In the genomic region with DNA sequence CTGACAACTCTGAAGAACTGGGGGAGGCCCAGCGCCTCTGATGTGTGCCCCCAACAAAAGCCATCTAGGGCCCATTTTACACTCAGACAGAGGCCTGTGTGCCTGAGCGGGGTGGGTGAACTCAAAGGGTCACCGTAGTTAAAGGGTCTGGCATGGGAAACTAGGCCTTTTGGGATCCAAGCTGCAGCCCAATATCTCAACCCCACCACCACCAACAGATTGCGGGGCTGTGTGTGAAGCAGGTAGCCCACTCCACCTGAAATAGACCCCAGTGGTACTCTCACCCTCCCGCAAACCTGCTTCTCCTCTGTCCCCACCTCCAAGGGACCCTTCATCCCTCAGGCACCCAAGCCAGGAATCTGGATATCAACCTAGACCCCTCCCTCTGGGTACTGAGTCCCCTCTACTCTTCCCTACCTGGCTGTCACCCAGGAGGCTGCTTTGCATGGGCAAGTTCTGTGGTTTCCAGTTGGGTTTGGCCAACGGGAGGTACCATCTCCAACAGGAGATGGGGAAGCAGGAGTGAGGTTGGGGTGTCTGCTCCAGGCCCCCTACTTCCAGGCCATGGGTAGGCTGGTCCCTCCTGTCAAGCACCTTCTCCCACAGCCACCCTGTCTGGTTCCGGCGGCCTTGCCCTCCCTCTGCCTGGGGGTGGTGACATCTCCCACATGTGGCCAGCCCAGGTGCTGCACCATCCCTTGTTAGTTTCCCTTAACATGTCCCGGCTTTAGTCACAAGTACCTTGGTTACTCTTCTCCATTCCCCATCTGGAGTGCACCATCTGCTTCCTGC, we compare ENCODE assay signal across 14 cellular contexts. TPM values are rescaled to one million over a fixed set of nuclear protein-coding genes. Genes with fewer than 3 reads are reported as not detected.
DNase-seq lines count a peak whose midpoint lies in the region; ATAC-seq and TF ChIP-seq lines count a peak whose summit lies in the region.
"Had no signal": no experiment of that assay in that cellular context is flagged by ENCODE, and none has a peak within 500 bp of the region (broad histone marks: within the 10 kb centered on the region; RNA-seq: fewer than 3 reads in every experiment).

No MANE protein-coding gene starts in this region.

- H3K9me3 Mint-ChIP-seq in activated CD4-positive, alpha-beta memory T cell treated with anti-CD3 and anti-CD28 coated beads, Interleukin-2, amount 10 ng/mL, durations not matched to agents 7 days and 5 days = peaks cover 2% of the 10 kb centered on the region
- H3K9me3 Mint-ChIP-seq: activated T-helper 2 cell treated with anti-CD3 and anti-CD28 coated beads, Interferon-gamma antibody, Interleukin-2, Interleukin-4, amounts not matched to agents 10 μg/mL and 5 μg/mL and 100 μg/mL, durations not matched to agents 14 hours and 24 hours and 36 hours had no signal

- no peak overlapping the region for H2AK5ac ChIP-seq in mesendoderm (ENCODE audit: low read length)

- no peak overlapping the region for H3K4ac ChIP-seq in mesendoderm (ENCODE audit: low read depth, low read length)

- H2BK5ac ChIP-seq in mesendoderm (ENCODE audit: low read length) = peak overlapping the region; percentile 43

- H3K4me2 ChIP-seq in mesendoderm (ENCODE audit: low read length) = no peak overlapping the region

- H3K4me1 Mint-ChIP-seq in activated CD4-positive, alpha-beta memory T cell treated with anti-CD3 and anti-CD28 coated beads, Interleukin-2, amount 10 ng/mL, durations not matched to agents 7 days and 5 days = peaks cover 14% of the 10 kb centered on the region

- no peak overlapping the region for H3K27ac ChIP-seq in mesendoderm (ENCODE audit: low read depth, low read length)
- H3K27ac ChIP-seq: C4-2B, epithelial cell of prostate had no signal

- H3K9ac ChIP-seq in mesendoderm (ENCODE audit: low read length) = no peak overlapping the region

- H3K23ac ChIP-seq in mesendoderm (ENCODE audit: low read length) = no peak overlapping the region

- no peak for DNase-seq in GM12864 (ENCODE audit: low read depth)
- peak; percentile 42 for DNase-seq in HuH-7.5 (ENCODE audit: low spot score)
- DNase-seq in activated CD4-positive, alpha-beta memory T cell treated with anti-CD3 and anti-CD28 coated beads, Interleukin-2, amount 10 ng/mL, durations not matched to agents 7 days and 5 days = peak; percentile 14
- peak; percentile 51 for DNase-seq in mesendoderm
- DNase-seq in G401 (ENCODE audit: low spot score) = no peak
- DNase-seq in GM19240 (ENCODE audit: insufficient read length, low spot score) = no peak
- no peak for DNase-seq in NK-92 treated with Interleukin-12 subunit alpha and Interleukin-12 subunit beta, amount 100 ng/mL, for 24 hours (lab: John Stamatoyannopoulos, UW)
- DNase-seq: midbrain; stimulated activated naive CD8-positive, alpha-beta T cell treated with anti-CD3 and anti-CD28 coated beads, Interleukin-15, amount 100 ng/mL, for 72 hours had no signal

- CTCF ChIA-PET in activated CD4-positive, alpha-beta memory T cell treated with anti-CD3 and anti-CD28 coated beads, Interleukin-2, amount 10 ng/mL, durations not matched to agents 7 days and 5 days (lab: Charles Lee) = no interaction called here

- H3K36me3 Mint-ChIP-seq in activated CD4-positive, alpha-beta memory T cell treated with anti-CD3 and anti-CD28 coated beads, Interleukin-2, amount 10 ng/mL, durations not matched to agents 7 days and 5 days (ENCODE audit: low read depth) = no peaks in the 10 kb centered on the region

- H3K79me2 ChIP-seq in mesendoderm (ENCODE audit: control insufficient read depth, insufficient read depth, low read length) = no peaks in the 10 kb centered on the region

- H3K56ac ChIP-seq in mesendoderm (ENCODE audit: low read length) = peak overlapping the region; percentile 59

- H3K79me1 ChIP-seq in mesendoderm (ENCODE audit: low read length) = no peaks in the 10 kb centered on the region

- H3K27ac Mint-ChIP-seq in activated CD4-positive, alpha-beta memory T cell treated with anti-CD3 and anti-CD28 coated beads, Interleukin-2, amount 10 ng/mL, durations not matched to agents 7 days and 5 days = no peak overlapping the region
- H3K27ac Mint-ChIP-seq: activated T-helper 2 cell treated with anti-CD3 and anti-CD28 coated beads, Interferon-gamma antibody, Interleukin-2, Interleukin-4, amounts not matched to agents 10 μg/mL and 5 μg/mL and 100 μg/mL, durations not matched to agents 14 hours and 24 hours and 36 hours; stimulated activated naive CD8-positive, alpha-beta T cell treated with anti-CD3 and anti-CD28 coated beads, Interleukin-15, amount 100 ng/mL, for 72 hours had no signal

- H3K4me3 Mint-ChIP-seq in activated CD4-positive, alpha-beta memory T cell treated with anti-CD3 and anti-CD28 coated beads, Interleukin-2, amount 10 ng/mL, durations not matched to agents 7 days and 5 days = no peak overlapping the region
- H3K4me3 Mint-ChIP-seq: stimulated activated naive CD8-positive, alpha-beta T cell treated with anti-CD3 and anti-CD28 coated beads, Interleukin-15, amount 100 ng/mL, for 72 hours had no signal

- TF ChIP-seq CTCF in GM12864 (IDR thresholded peaks at IDR 0.05; ENCODE audit: low read depth, low read length, missing control alignments) = peak; percentile 38

- no peak overlapping the region for H2BK120ac ChIP-seq in mesendoderm (ENCODE audit: low read depth, low read length)

- no peaks in the 10 kb centered on the region for H3K27me3 ChIP-seq in mesendoderm (ENCODE audit: insufficient read depth, low read length, poor library complexity)

- no peak overlapping the region for H2BK15ac ChIP-seq in mesendoderm (replicated peaks; ENCODE audit: low read depth)

- no peak overlapping the region for H4K5ac ChIP-seq in mesendoderm (ENCODE audit: low read length)

- peaks cover 8% of the 10 kb centered on the region for H3K4me1 ChIP-seq in mesendoderm (ENCODE audit: control insufficient read depth, low read depth, low read length)
- H3K4me1 ChIP-seq: HAP-1 had no signal

- H3K4me3 ChIP-seq in GM12864 (ENCODE audit: low read depth, low read length) (no peak overlapping the region), mesendoderm (ENCODE audit: low read length) (no peak overlapping the region)
- H3K4me3 ChIP-seq: HAP-1 had no signal

- H4K8ac ChIP-seq in mesendoderm (ENCODE audit: low read depth, low read length) = no peak overlapping the region

- ATAC-seq in GM18870 (IDR thresholded peaks at IDR 0.05; ENCODE audit: unreplicated experiment) = no peak
- ATAC-seq: stimulated activated naive CD8-positive, alpha-beta T cell treated with anti-CD3 and anti-CD28 coated beads, Interleukin-15, amount 100 ng/mL, for 72 hours had no signal

- peaks cover 17% of the 10 kb centered on the region for H3K27me3 Mint-ChIP-seq in activated CD4-positive, alpha-beta memory T cell treated with anti-CD3 and anti-CD28 coated beads, Interleukin-2, amount 10 ng/mL, durations not matched to agents 7 days and 5 days

- no peaks in the 10 kb centered on the region for H3K36me3 ChIP-seq in mesendoderm (ENCODE audit: control insufficient read depth, insufficient read depth, low read length)
- H3K36me3 ChIP-seq: HAP-1 had no signal

- in situ Hi-C loops in G401 (cut with HindIII; ENCODE audit: low sequenced_read_pairs) = no loop called here

- H3K18ac ChIP-seq in mesendoderm (ENCODE audit: low read length) = peak overlapping the region; percentile 3

- POLR2A ChIA-PET in activated CD4-positive, alpha-beta memory T cell treated with anti-CD3 and anti-CD28 coated beads, Interleukin-2, amount 10 ng/mL, durations not matched to agents 7 days and 5 days (lab: Charles Lee) = no interaction called here

- no CpG with 5 or more reads among the region's 9 CpGs for WGBS in mesendoderm (ENCODE audit: extremely low coverage, insufficient coverage, low lambda C conversion rate)

RNA-seq across cellular contexts. Expression of gene LRP8, which starts 35.2 kb away (rescaled TPM):
- total RNA-seq in activated CD4-positive, alpha-beta memory T cell treated with anti-CD3 and anti-CD28 coated beads, Interleukin-2, amount 10 ng/mL, durations not matched to agents 7 days and 5 days = 10 to 100 TPM; 51.5 to 52.7 TPM
- polyA plus RNA-seq in mesendoderm (2013, experiment 1 of 2) = 54.5 TPM
- 55.5 TPM for polyA plus RNA-seq in mesendoderm (2013, experiment 2 of 2)
- 7.0 and 8.0 TPM in 2 replicates for total RNA-seq in G401 (2014; rRNA removed; shearing (Covaris generic))

Comparison
In these comparisons a context has a peak if more than half of its experiments do, and no peak if none do; other contexts are left out.
1. DNase-seq: peak in HuH-7.5 (single experiment), activated CD4-positive, alpha-beta memory T cell treated with anti-CD3 and anti-CD28 coated beads, Interleukin-2, amount 10 ng/mL, durations not matched to agents 7 days and 5 days (single experiment) and mesendoderm (single experiment); none in GM12864 (single experiment), G401 (single experiment), GM19240 (single experiment) and NK-92 treated with Interleukin-12 subunit alpha and Interleukin-12 subunit beta, amount 100 ng/mL, for 24 hours (single experiment).